In the genomic region with DNA sequence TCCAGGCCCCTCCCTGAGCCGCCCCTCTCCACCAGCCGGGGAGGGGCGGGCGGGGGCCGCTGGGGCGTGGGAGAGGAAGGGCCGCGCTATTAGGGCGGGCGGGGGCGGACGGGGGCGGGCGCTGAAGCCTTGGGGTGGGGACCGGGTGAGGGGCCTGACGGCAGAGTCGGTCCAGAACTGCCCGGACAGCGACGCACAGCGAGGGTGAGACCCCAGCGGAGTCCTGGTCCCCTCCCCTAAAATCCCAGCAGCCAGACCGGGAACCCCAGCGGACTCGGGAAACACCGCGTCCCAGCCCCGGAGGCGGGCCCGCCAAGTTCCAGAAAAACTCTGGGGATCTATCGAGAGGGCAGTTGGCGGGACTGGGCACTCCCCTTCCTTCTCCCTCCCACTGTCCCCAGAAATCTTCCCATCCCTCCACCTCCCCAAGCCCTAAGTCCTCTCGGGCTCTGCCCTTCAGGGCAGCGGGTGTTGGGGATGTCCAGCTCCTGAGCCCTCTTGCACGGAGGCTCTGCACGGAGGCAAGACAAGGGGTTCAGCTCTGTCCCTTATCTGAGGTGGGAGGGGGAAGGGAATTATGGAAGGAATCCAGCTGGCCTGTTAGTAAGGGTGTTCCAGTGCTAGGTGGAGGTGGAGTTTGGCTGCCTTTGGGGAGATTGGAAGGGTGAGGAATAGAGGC, we compare ENCODE assay signal across 8 cellular contexts. TPM values are rescaled to one million over a fixed set of nuclear protein-coding genes. Genes with fewer than 3 reads are reported as not detected.
DNase-seq lines count a peak whose midpoint lies in the region; ATAC-seq and TF ChIP-seq lines count a peak whose summit lies in the region.

TSS of gene PRICKLE4 (plus strand) at position 160 of the 679 bp plus-strand sequence. CDS start 2,692 bp downstream, outside the sequence.

- H3K4me1 ChIP-seq in CD8-positive, alpha-beta T cell (ENCODE audit: insufficient read depth, low read length), result peaks cover 19% of the 10 kb centered on the region
- peaks cover 9 to 64% (median 34%) of the 10 kb centered on the region in 12 donors for H3K4me1 ChIP-seq in heart left ventricle

- peaks cover 4% of the 10 kb centered on the region for H3K27me3 Mint-ChIP-seq in CD8-positive, alpha-beta T cell (ENCODE audit: low read depth)
- peaks cover 8% of the 10 kb centered on the region for H3K27me3 Mint-ChIP-seq in activated T-helper 2 cell treated with anti-CD3 and anti-CD28 coated beads, Interferon-gamma antibody, Interleukin-2, Interleukin-4, amounts not matched to agents 10 μg/mL and 5 μg/mL and 100 μg/mL, durations not matched to agents 14 hours and 24 hours and 36 hours (ENCODE audit: low read depth)

- no peak for TF ChIP-seq POLR2A in heart left ventricle (IDR thresholded peaks at IDR 0.05)

- H3K27me3 ChIP-seq in CD8-positive, alpha-beta T cell (ENCODE audit: insufficient read depth, low read length), result no peaks in the 10 kb centered on the region
- no peaks in the 10 kb centered on the region for H3K27me3 ChIP-seq in heart left ventricle

- H3K9me3 ChIP-seq in CD8-positive, alpha-beta T cell (ENCODE audit: low read length), result no peaks in the 10 kb centered on the region
- H3K9me3 ChIP-seq in heart left ventricle, result no peaks in the 10 kb centered on the region

- H3K4me1 Mint-ChIP-seq in CD8-positive, alpha-beta T cell (ENCODE audit: low read depth), result peaks cover 21% of the 10 kb centered on the region
- peaks cover 14% of the 10 kb centered on the region for H3K4me1 Mint-ChIP-seq in activated T-helper 2 cell treated with anti-CD3 and anti-CD28 coated beads, Interferon-gamma antibody, Interleukin-2, Interleukin-4, amounts not matched to agents 10 μg/mL and 5 μg/mL and 100 μg/mL, durations not matched to agents 14 hours and 24 hours and 36 hours (ENCODE audit: low read depth)

- H3K36me3 Mint-ChIP-seq in CD8-positive, alpha-beta T cell, result peaks cover 13% of the 10 kb centered on the region
- H3K36me3 Mint-ChIP-seq in activated T-helper 2 cell treated with anti-CD3 and anti-CD28 coated beads, Interferon-gamma antibody, Interleukin-2, Interleukin-4, amounts not matched to agents 10 μg/mL and 5 μg/mL and 100 μg/mL, durations not matched to agents 14 hours and 24 hours and 36 hours (ENCODE audit: low read depth), result no peaks in the 10 kb centered on the region

- H3K27ac Mint-ChIP-seq in CD8-positive, alpha-beta T cell, result peak within 1 kb of the TSS; percentile 55
- peak within 1 kb of the TSS; percentile 67 for H3K27ac Mint-ChIP-seq in activated T-helper 2 cell treated with anti-CD3 and anti-CD28 coated beads, Interferon-gamma antibody, Interleukin-2, Interleukin-4, amounts not matched to agents 10 μg/mL and 5 μg/mL and 100 μg/mL, durations not matched to agents 14 hours and 24 hours and 36 hours

- H3K4me3 ChIP-seq in CD8-positive, alpha-beta T cell (ENCODE audit: low read depth, low read length), result peak within 1 kb of the TSS; percentile 93
- H3K4me3 ChIP-seq in heart left ventricle, result peak within 1 kb of the TSS; percentile 61 to 96 (median 79)

- H3K9me3 Mint-ChIP-seq in CD8-positive, alpha-beta T cell, result no peaks in the 10 kb centered on the region
- H3K9me3 Mint-ChIP-seq in activated T-helper 2 cell treated with anti-CD3 and anti-CD28 coated beads, Interferon-gamma antibody, Interleukin-2, Interleukin-4, amounts not matched to agents 10 μg/mL and 5 μg/mL and 100 μg/mL, durations not matched to agents 14 hours and 24 hours and 36 hours, result no peaks in the 10 kb centered on the region

- POLR2A ChIA-PET in CD8-positive, alpha-beta T cell (lab: Charles Lee), result interaction anchor here (0.6 kb wide), 1 partner anchor 383 kb away, joined by 3 read pairs; no protein-coding TSS in a partner anchor

- 0 to 2% (median 1%) methylated on average over 19 to 36 of the region's 36 CpGs for WGBS in heart left ventricle, 4 donors

- CTCF ChIA-PET in CD8-positive, alpha-beta T cell (lab: Charles Lee), result interaction anchor here (0.6 to 9.7 kb wide), 4 partner anchors 263 to 435 kb away, joined by 3 to 153 read pairs (median 7); partner anchors contain the start of gene TAF8

- no peak for ATAC-seq in CD8-positive, alpha-beta T cell
- peak; percentile 26 to 68 (median 48) for ATAC-seq in heart left ventricle
- ATAC-seq in GM21825 (IDR thresholded peaks at IDR 0.05; ENCODE audit: unreplicated experiment), result no peak

- DNase-seq in CD8-positive, alpha-beta T cell, result no peak
- DNase-seq in HUDEP-2 (lab: John Stamatoyannopoulos, UW; ENCODE audit: unreplicated experiment in 76 of 76) (peak in 54 of 76 experiments; percentile 13 to 78 (median 53)), heart left ventricle (peak; percentile 58 to 76 (median 64)), posterior vena cava (ENCODE audit: low spot score) (peak; percentile 86), NCI-H2081 (lab: John Stamatoyannopoulos, UW) (no peak), NCI-H2107 (lab: John Stamatoyannopoulos, UW) (no peak)
- no peak for DNase-seq in activated T-helper 2 cell treated with anti-CD3 and anti-CD28 coated beads, Interferon-gamma antibody, Interleukin-2, Interleukin-4, amounts not matched to agents 10 μg/mL and 5 μg/mL and 100 μg/mL, durations not matched to agents 14 hours and 24 hours and 36 hours (ENCODE audit: low spot score)

- intact Hi-C loops in CD8-positive, alpha-beta T cell (cut with DNase I, micrococcal nuclease), result loop anchor here (1.0 to 10.0 kb wide), 12 partner anchors 45 to 1734 kb away; partner anchors contain the start of genes LRRC73 (in 1 of the 2), MRPS10 (in 1 of the 2), POLR1C (in 1 of the 2) and TFEB (in 1 of the 2)
- intact Hi-C loops in activated T-helper 2 cell treated with anti-CD3 and anti-CD28 coated beads, Interferon-gamma antibody, Interleukin-2, Interleukin-4, amounts not matched to agents 10 μg/mL and 5 μg/mL and 100 μg/mL, durations not matched to agents 14 hours and 24 hours and 36 hours (cut with micrococcal nuclease), result loop anchor here (1.0 to 5.0 kb wide), 3 partner anchors 45 to 782 kb away; partner anchors contain the start of genes TFEB and UBR2
- intact Hi-C loops in heart left ventricle (cut with DNase I), result loop anchor here in 9 of 10 donors (1.0 to 10.0 kb wide), 14 partner anchors 67 to 784 kb away; partner anchors contain the start of genes CCND3 (in 2 of the 9), MRPS10 (in 2 of the 9), UBR2 (in 1 of the 9) and USP49 (in 1 of the 9)
- intact Hi-C loops in posterior vena cava (cut with DNase I), result loop anchor here (1.0 to 10.0 kb wide), 3 partner anchors 154 to 264 kb away; no protein-coding TSS in a partner anchor

- no peak within 1 kb of the TSS for H3K27ac ChIP-seq in CD8-positive, alpha-beta T cell (ENCODE audit: low read depth, low read length)
- H3K27ac ChIP-seq in heart left ventricle, result peak within 1 kb of the TSS; percentile 76 to 97 (median 91)

- no peaks in the 10 kb centered on the region for H3K36me3 ChIP-seq in CD8-positive, alpha-beta T cell (ENCODE audit: insufficient read depth, low read length)
- peaks cover 0 to 28% (median 16%) of the 10 kb centered on the region in 9 donors for H3K36me3 ChIP-seq in heart left ventricle

- TF ChIP-seq CTCF in CD8-positive, alpha-beta T cell (IDR thresholded peaks at IDR 0.05), result no peak
- no peak for TF ChIP-seq CTCF in heart left ventricle (IDR thresholded peaks at IDR 0.05)

- H3K4me3 Mint-ChIP-seq in CD8-positive, alpha-beta T cell, result peak within 1 kb of the TSS; percentile 93
- H3K4me3 Mint-ChIP-seq in activated T-helper 2 cell treated with anti-CD3 and anti-CD28 coated beads, Interferon-gamma antibody, Interleukin-2, Interleukin-4, amounts not matched to agents 10 μg/mL and 5 μg/mL and 100 μg/mL, durations not matched to agents 14 hours and 24 hours and 36 hours (ENCODE audit: low read depth), result peak within 1 kb of the TSS; percentile 86

RNA-seq across cellular contexts. Expression of gene PRICKLE4, which starts in this region (rescaled TPM):
- not detected for total RNA-seq in CD8-positive, alpha-beta T cell
- not detected in 2 replicates for total RNA-seq in activated T-helper 2 cell treated with anti-CD3 and anti-CD28 coated beads, Interferon-gamma antibody, Interleukin-2, Interleukin-4, amounts not matched to agents 10 μg/mL and 5 μg/mL and 100 μg/mL, durations not matched to agents 14 hours and 24 hours and 36 hours
- 1 to 10 TPM; 1.1 to 3.7 (median 1.9) TPM for total RNA-seq in heart left ventricle
- 1 to 10 TPM; 1.9 to 3.9 TPM for polyA plus RNA-seq in heart left ventricle
- 1 to 10 TPM; 1.4 to 5.8 TPM for total RNA-seq in posterior vena cava

Comparison
In these comparisons a context has a peak if more than half of its experiments do, and no peak if none do; other contexts are left out.
1. ATAC-seq: peak in heart left ventricle (4 of 4); none in CD8-positive, alpha-beta T cell (single experiment) and GM21825 (single experiment).
2. DNase-seq: peak in HUDEP-2 (54 of 76), heart left ventricle (5 of 5) and posterior vena cava (single experiment); none in CD8-positive, alpha-beta T cell (0 of 7), activated T-helper 2 cell treated with anti-CD3 and anti-CD28 coated beads, Interferon-gamma antibody, Interleukin-2, Interleukin-4, amounts not matched to agents 10 μg/mL and 5 μg/mL and 100 μg/mL, durations not matched to agents 14 hours and 24 hours and 36 hours (single experiment), NCI-H2081 (0 of 2) and NCI-H2107 (single experiment).